In the genomic region with DNA sequence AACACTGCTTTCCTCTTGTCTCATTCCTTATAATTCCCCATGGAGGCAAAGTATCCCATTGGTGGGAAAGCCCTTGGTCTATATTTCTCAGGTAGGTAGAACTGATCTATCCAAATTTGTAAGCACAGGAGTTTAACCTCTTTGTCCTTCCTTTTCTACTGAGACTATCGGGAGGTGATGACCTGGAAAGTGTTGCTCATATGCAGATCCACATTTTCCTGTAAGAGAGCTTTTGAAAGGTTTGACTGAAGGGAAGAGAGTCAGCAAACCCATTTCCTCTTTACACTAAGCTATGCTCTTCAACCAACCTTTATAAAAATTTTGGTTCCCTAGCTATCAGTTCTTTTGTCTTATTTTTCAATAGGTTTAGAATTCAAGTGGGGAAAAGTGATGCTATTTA, we compare ENCODE assay signal across 24 cellular contexts.
DNase-seq lines count a peak whose midpoint lies in the region; ATAC-seq lines count a peak whose summit lies in the region.
"Had no signal": no experiment of that assay in that cellular context is flagged by ENCODE, and none has a peak within 500 bp of the region (broad histone marks: within the 10 kb centered on the region; RNA-seq: fewer than 3 reads in every experiment).

No MANE protein-coding gene starts in this region.

- H3K9me3 ChIP-seq in subcutaneous abdominal adipose tissue (ENCODE audit: control insufficient read depth in 5 of 5, low read length in 5 of 5), result no peaks in the 10 kb centered on the region
- H3K9me3 ChIP-seq: A549 had no signal

- peaks cover 5 to 30% (median 27%) of the 10 kb centered on the region in 5 donors for H3K4me1 ChIP-seq in subcutaneous abdominal adipose tissue (ENCODE audit: control insufficient read depth in 5 of 5, insufficient read depth in 5 of 5, low read length in 5 of 5)

- H3K9ac ChIP-seq in subcutaneous abdominal adipose tissue (ENCODE audit: low read length in 5 of 5), result no peak overlapping the region
- H3K9ac ChIP-seq: KMS-11 had no signal

- H3K4me1 Mint-ChIP-seq in activated naive CD8-positive, alpha-beta T cell treated with anti-CD3 and anti-CD28 coated beads, Interleukin-2, amount 50 U/mL, for 24 hours, result peaks cover 19% of the 10 kb centered on the region
- H3K4me1 Mint-ChIP-seq in activated naive CD8-positive, alpha-beta T cell treated with anti-CD3 and anti-CD28 coated beads for 36 hours, result peaks cover 17% of the 10 kb centered on the region

- H3K27me3 Mint-ChIP-seq in activated naive CD8-positive, alpha-beta T cell treated with anti-CD3 and anti-CD28 coated beads, Interleukin-2, amount 50 U/mL, for 24 hours, result no peaks in the 10 kb centered on the region
- H3K27me3 Mint-ChIP-seq in activated naive CD8-positive, alpha-beta T cell treated with anti-CD3 and anti-CD28 coated beads for 36 hours, result no peaks in the 10 kb centered on the region
- H3K27me3 Mint-ChIP-seq: IgD-negative memory B cell had no signal

- H3K4me3 Mint-ChIP-seq in activated naive CD8-positive, alpha-beta T cell treated with anti-CD3 and anti-CD28 coated beads, Interleukin-2, amount 50 U/mL, for 24 hours, result no peak overlapping the region
- H3K4me3 Mint-ChIP-seq in activated naive CD8-positive, alpha-beta T cell treated with anti-CD3 and anti-CD28 coated beads for 36 hours, result no peak overlapping the region
- H3K4me3 Mint-ChIP-seq: CD4-positive, alpha-beta memory T cell; H9; IgD-negative memory B cell had no signal

- peaks cover 3% of the 10 kb centered on the region for H3K9me3 Mint-ChIP-seq in activated naive CD8-positive, alpha-beta T cell treated with anti-CD3 and anti-CD28 coated beads, Interleukin-2, amount 50 U/mL, for 24 hours
- no peaks in the 10 kb centered on the region for H3K9me3 Mint-ChIP-seq in activated naive CD8-positive, alpha-beta T cell treated with anti-CD3 and anti-CD28 coated beads for 36 hours
- H3K9me3 Mint-ChIP-seq: CD4-positive, alpha-beta memory T cell; H9; IgD-negative memory B cell had no signal

- peak overlapping the region; percentile 76 for H3K27ac ChIP-seq in subcutaneous abdominal adipose tissue (ENCODE audit: low read depth, low read length)
- H3K27ac ChIP-seq: KMS-11, RWPE1 had no signal

- DNase-seq in activated naive CD8-positive, alpha-beta T cell treated with anti-CD3 and anti-CD28 coated beads, Interleukin-2, amount 50 U/mL, for 24 hours, result no peak
- DNase-seq in activated naive CD8-positive, alpha-beta T cell treated with anti-CD3 and anti-CD28 coated beads for 36 hours, result no peak
- DNase-seq in HT1080 (ENCODE audit: low read depth) (peak; percentile 36), dermis microvascular lymphatic vessel endothelial cell (ENCODE audit: low read depth in 2 of 2) (peak; percentile 35 to 57)
- no peak for DNase-seq in stimulated activated CD4-positive, alpha-beta T cell treated with anti-CD3 and anti-CD28 coated beads, Interleukin-4, amount 100 ng/mL, for 1 hour
- DNase-seq: C1 segment of cervical spinal cord; CD4-positive, alpha-beta memory T cell; COR-L47; DMS53; H9; NCI-H1048; NCI-H1417; NCI-H1694 treated with DMSO at 0.1 percent for 48 hours; NCI-H2081; NCI-H2227 treated with DMSO at 0.1 percent for 48 hours; NCI-H69; SHP77 had no signal

- H3K27me3 ChIP-seq in subcutaneous abdominal adipose tissue (ENCODE audit: control insufficient read depth in 5 of 5, insufficient read depth in 4 of 5, low read length in 5 of 5), result no peaks in the 10 kb centered on the region

- peaks cover 0 to 3% (median 0%) of the 10 kb centered on the region in 5 donors for H3K36me3 ChIP-seq in subcutaneous abdominal adipose tissue (ENCODE audit: control insufficient read depth in 5 of 5, insufficient read depth in 5 of 5, low read length in 5 of 5)

- peak; percentile 49 for ATAC-seq in activated naive CD8-positive, alpha-beta T cell treated with anti-CD3 and anti-CD28 coated beads, Interleukin-2, amount 50 U/mL, for 24 hours
- ATAC-seq in HG03354 (IDR thresholded peaks at IDR 0.05; ENCODE audit: poor library complexity, severe bottlenecking, unreplicated experiment), result no peak
- ATAC-seq: A549, Panc1 had no signal

- no peak overlapping the region for H3K4me3 ChIP-seq in subcutaneous abdominal adipose tissue (ENCODE audit: low read depth in 1 of 5, low read length in 5 of 5)
- H3K4me3 ChIP-seq: A549 had no signal

- H3K36me3 Mint-ChIP-seq in activated naive CD8-positive, alpha-beta T cell treated with anti-CD3 and anti-CD28 coated beads, Interleukin-2, amount 50 U/mL, for 24 hours (ENCODE audit: low read depth), result peaks cover 2% of the 10 kb centered on the region
- H3K36me3 Mint-ChIP-seq in activated naive CD8-positive, alpha-beta T cell treated with anti-CD3 and anti-CD28 coated beads for 36 hours, result peaks cover 6% of the 10 kb centered on the region

- peak overlapping the region; percentile 54 for H3K27ac Mint-ChIP-seq in activated naive CD8-positive, alpha-beta T cell treated with anti-CD3 and anti-CD28 coated beads, Interleukin-2, amount 50 U/mL, for 24 hours
- no peak overlapping the region for H3K27ac Mint-ChIP-seq in activated naive CD8-positive, alpha-beta T cell treated with anti-CD3 and anti-CD28 coated beads for 36 hours
- H3K27ac Mint-ChIP-seq: CD4-positive, alpha-beta memory T cell; H9; IgD-negative memory B cell had no signal

Comparison
In these comparisons a context has a peak if more than half of its experiments do, and no peak if none do; other contexts are left out.
1. DNase-seq: peak in HT1080 (single experiment) and dermis microvascular lymphatic vessel endothelial cell (2 of 2); none in activated naive CD8-positive, alpha-beta T cell treated with anti-CD3 and anti-CD28 coated beads, Interleukin-2, amount 50 U/mL, for 24 hours (single experiment), activated naive CD8-positive, alpha-beta T cell treated with anti-CD3 and anti-CD28 coated beads for 36 hours (single experiment) and stimulated activated CD4-positive, alpha-beta T cell treated with anti-CD3 and anti-CD28 coated beads, Interleukin-4, amount 100 ng/mL, for 1 hour (single experiment).